1 cellular context compared by ENCODE assay signal in genomic region chr15:85463273-85463937, GRCh38.
TF ChIP-seq lines count a peak whose summit lies in the region.

No MANE protein-coding gene starts in this region.

TF ChIP-seq in HCT116, 20 proteins besides CTCF, POLR2A, EP300 and RAD21 (continued from another document):
- no peak for TF ChIP-seq SRF (IDR thresholded peaks at IDR 0.05; ENCODE audit: low read depth)
- TF ChIP-seq ATF3 (IDR thresholded peaks at IDR 0.05) = no peak
- TF ChIP-seq EZH2phosphoT487 (IDR thresholded peaks at IDR 0.05; ENCODE audit: borderline replicate concordance) = no peak
- no peak for TF ChIP-seq ELF1 (IDR thresholded peaks at IDR 0.05; ENCODE audit: borderline replicate concordance, low read depth)
- no peak for TF ChIP-seq TCF7L2 (IDR thresholded peaks at IDR 0.05; ENCODE audit: borderline replicate concordance, extremely low read depth, insufficient read depth, insufficient read length)
- TF ChIP-seq ZFX (IDR thresholded peaks at IDR 0.05) = no peak
- no peak for TF ChIP-seq JUND (IDR thresholded peaks at IDR 0.05)
- no peak for TF ChIP-seq EGR1 (IDR thresholded peaks at IDR 0.05; ENCODE audit: low read depth)
- no peak for TF ChIP-seq YY1 (IDR thresholded peaks at IDR 0.05; ENCODE audit: extremely low read depth, insufficient replicate concordance, low read depth, low read length)
- no peak for TF ChIP-seq SP1 (IDR thresholded peaks at IDR 0.05; ENCODE audit: low read depth)
- no peak for TF ChIP-seq POLR2AphosphoS5 (IDR thresholded peaks at IDR 0.05; ENCODE audit: low read depth, low read length)
- TF ChIP-seq ZNF274 (IDR thresholded peaks at IDR 0.05; ENCODE audit: low read depth, low read length) = no peak
- TF ChIP-seq EZH2 (IDR thresholded peaks at IDR 0.05) = no peak
- TF ChIP-seq REST (IDR thresholded peaks at IDR 0.05; ENCODE audit: low read depth) = no peak
- no peak for TF ChIP-seq CBX3 (IDR thresholded peaks at IDR 0.05; ENCODE audit: low read depth)
- TF ChIP-seq FOSL1 (IDR thresholded peaks at IDR 0.05; ENCODE audit: low read depth) = no peak
TF ChIP-seq in HCT116: peak in this region for 0.
